Comparison of ENCODE assay signal across 23 cellular contexts in the genomic region with DNA sequence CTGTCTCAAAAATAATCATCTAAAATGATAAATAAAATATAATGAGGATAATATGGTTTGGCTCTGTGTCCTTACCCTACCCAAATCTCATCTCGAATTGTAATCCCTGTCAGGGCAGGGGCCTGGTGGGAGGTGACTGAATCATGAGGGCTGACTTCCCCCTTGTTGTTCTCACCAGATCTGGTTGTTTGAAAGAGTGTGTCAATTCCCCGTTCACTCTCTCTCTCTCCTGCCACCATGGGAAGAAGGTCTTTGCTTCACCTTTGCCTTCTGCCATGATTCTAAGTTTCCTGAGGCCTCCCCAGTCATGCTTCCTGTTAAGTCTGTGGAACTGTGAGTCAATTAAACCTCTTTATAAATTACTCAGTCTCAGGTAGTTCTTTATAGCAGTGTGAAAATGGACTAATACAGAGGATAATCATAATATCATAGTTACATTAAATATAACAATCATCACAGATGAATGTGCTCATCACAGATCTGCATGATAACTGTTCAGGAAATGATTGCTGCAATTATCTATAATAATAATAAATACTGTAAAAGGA. TPM values are rescaled to one million over a fixed set of nuclear protein-coding genes. Genes with fewer than 3 reads are reported as not detected.
"Had no signal": no experiment of that assay in that cellular context is flagged by ENCODE, and none has a peak within 500 bp of the region (broad histone marks: within the 10 kb centered on the region; RNA-seq: fewer than 3 reads in every experiment).

No MANE protein-coding gene starts in this region.

- H3K4me3 Mint-ChIP-seq: activated naive CD4-positive, alpha-beta T cell treated with anti-CD3 and anti-CD28 coated beads, Interleukin-2, amount 10 ng/mL, durations not matched to agents 7 days and 5 days; brain; effector memory CD8-positive, alpha-beta T cell; natural killer cell; neural progenitor cell; stimulated activated memory B cell treated with anti-CD40 and anti-IgM and Interleukin-4, amounts not matched to agents 10 μg/mL and 1 μg/mL and 100 μg/mL, for 72 hours; T-helper 17 cell had no signal

- H3K27me3 Mint-ChIP-seq: brain; effector memory CD8-positive, alpha-beta T cell; stimulated activated memory B cell treated with anti-CD40 and anti-IgM and Interleukin-4, amounts not matched to agents 10 μg/mL and 1 μg/mL and 100 μg/mL, for 72 hours; T-helper 17 cell had no signal

- H3K36me3 Mint-ChIP-seq: activated naive CD4-positive, alpha-beta T cell treated with anti-CD3 and anti-CD28 coated beads, Interleukin-2, amount 10 ng/mL, durations not matched to agents 7 days and 5 days; brain; natural killer cell; neural progenitor cell; stimulated activated memory B cell treated with anti-CD40 and anti-IgM and Interleukin-4, amounts not matched to agents 10 μg/mL and 1 μg/mL and 100 μg/mL, for 72 hours had no signal

- H3K27ac Mint-ChIP-seq: activated naive CD4-positive, alpha-beta T cell treated with anti-CD3 and anti-CD28 coated beads, Interleukin-2, amount 10 ng/mL, durations not matched to agents 7 days and 5 days; brain; effector memory CD8-positive, alpha-beta T cell; natural killer cell; neural progenitor cell; stimulated activated memory B cell treated with anti-CD40 and anti-IgM and Interleukin-4, amounts not matched to agents 10 μg/mL and 1 μg/mL and 100 μg/mL, for 72 hours; T-helper 17 cell had no signal

- H3K4me1 Mint-ChIP-seq: activated naive CD4-positive, alpha-beta T cell treated with anti-CD3 and anti-CD28 coated beads, Interleukin-2, amount 10 ng/mL, durations not matched to agents 7 days and 5 days; natural killer cell; stimulated activated memory B cell treated with anti-CD40 and anti-IgM and Interleukin-4, amounts not matched to agents 10 μg/mL and 1 μg/mL and 100 μg/mL, for 72 hours had no signal

- DNase-seq: activated CD4-positive, alpha-beta T cell treated with anti-CD3 and anti-CD28 coated beads for 1 hour; activated CD8-positive, alpha-beta memory T cell treated with anti-CD3 and anti-CD28 coated beads for 24 hours; activated effector memory CD4-positive, alpha-beta T cell treated with anti-CD3 and anti-CD28 coated beads, Interleukin-2, amount 50 U/mL, for 16 hours; activated naive CD4-positive, alpha-beta T cell treated with anti-CD3 and anti-CD28 coated beads, Interleukin-2, amount 10 ng/mL, durations not matched to agents 7 days and 5 days; effector memory CD8-positive, alpha-beta T cell; islet precursor cell; left ventricle myocardium inferior; mesendoderm; natural killer cell; occipital lobe; psoas muscle; sigmoid colon; SK-N-SH; small intestine; stimulated activated CD4-positive, alpha-beta T cell treated with anti-CD3 and anti-CD28 coated beads, Interleukin-2, amount 100 ng/mL, for 48 hours; T-helper 17 cell; T1000; WERI-Rb-1 had no signal

- H3K9me3 Mint-ChIP-seq: activated naive CD4-positive, alpha-beta T cell treated with anti-CD3 and anti-CD28 coated beads, Interleukin-2, amount 10 ng/mL, durations not matched to agents 7 days and 5 days; brain; effector memory CD8-positive, alpha-beta T cell; natural killer cell; neural progenitor cell; stimulated activated memory B cell treated with anti-CD40 and anti-IgM and Interleukin-4, amounts not matched to agents 10 μg/mL and 1 μg/mL and 100 μg/mL, for 72 hours had no signal

- ATAC-seq: effector memory CD8-positive, alpha-beta T cell; gastroesophageal sphincter; natural killer cell; psoas muscle; stimulated activated memory B cell treated with anti-CD40 and anti-IgM and Interleukin-4, amounts not matched to agents 10 μg/mL and 1 μg/mL and 100 μg/mL, for 72 hours; T-helper 17 cell had no signal

RNA-seq across cellular contexts. Expression of gene EFCAB11, which starts 12.6 kb away (rescaled TPM):
- total RNA-seq: ascending aorta had no signal
